In genomic region chr13:30618186-30618937, GRCh38 we compare ENCODE assay signal across 1 cellular context.
TF ChIP-seq lines count a peak whose summit lies in the region.

No MANE protein-coding gene starts in this region.

TF ChIP-seq in WTC11, 78 proteins besides CTCF, POLR2A, EP300 and RAD21 (continued from another document):
- no peak for TF ChIP-seq ATF6 (CRISPR knock-in tag; IDR thresholded peaks at IDR 0.05)
- TF ChIP-seq ATF2 (CRISPR knock-in tag; IDR thresholded peaks at IDR 0.05; ENCODE audit: borderline replicate concordance, low read depth), result no peak
- TF ChIP-seq ZNF416 (CRISPR knock-in tag; IDR thresholded peaks at IDR 0.05), result no peak
- no peak for TF ChIP-seq JAZF1 (CRISPR knock-in tag; IDR thresholded peaks at IDR 0.05)
- no peak for TF ChIP-seq KAT7 (CRISPR knock-in tag; IDR thresholded peaks at IDR 0.05; ENCODE audit: borderline replicate concordance)
